Comparison of ENCODE assay signal across 8 cellular contexts in the genomic region with DNA sequence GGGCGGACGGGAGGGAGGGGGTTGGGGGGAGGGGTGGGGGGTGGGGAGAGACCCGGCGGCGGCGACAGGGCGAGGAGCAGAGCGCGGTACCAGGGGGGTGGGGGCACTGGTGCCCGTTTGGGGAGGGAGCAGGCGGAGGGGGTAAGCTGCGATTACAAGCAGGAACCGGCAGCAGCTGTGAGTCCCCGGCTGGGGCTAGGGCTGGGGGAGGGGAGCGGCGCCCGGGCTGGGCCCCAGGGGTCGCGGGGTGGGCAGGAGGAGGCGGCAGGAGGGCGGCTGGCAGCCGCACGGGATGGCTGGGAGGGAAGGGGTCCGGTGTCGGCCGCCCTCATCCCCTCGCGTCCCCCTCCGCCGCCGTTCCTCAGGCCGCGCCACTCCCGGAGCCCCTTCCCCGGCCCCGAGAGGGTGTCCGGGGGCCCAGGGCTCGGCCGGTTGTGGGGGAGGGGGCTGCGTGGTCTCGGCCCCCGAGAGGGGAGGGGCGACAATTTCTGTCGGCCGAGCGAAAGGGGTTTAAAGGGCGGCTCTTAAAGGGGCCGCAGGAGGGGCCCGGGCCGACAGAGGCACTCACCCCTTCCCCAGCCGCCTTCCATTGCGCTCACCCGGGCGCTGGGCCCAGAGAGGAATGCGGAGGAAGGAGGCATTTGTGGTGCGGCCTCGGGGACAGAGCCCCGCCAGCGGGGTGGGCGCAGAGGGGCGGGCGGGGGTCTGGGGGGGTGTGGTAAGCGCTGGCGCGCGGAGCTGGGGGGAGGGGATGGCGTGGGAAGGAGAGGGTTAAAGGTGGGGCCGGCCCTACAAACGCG. TPM values are rescaled to one million over a fixed set of nuclear protein-coding genes. Genes with fewer than 3 reads are reported as not detected.
A peak's percentile ranks its signal among the peaks of the same experiment; 100 is the strongest.
DNase-seq lines count a peak whose midpoint lies in the region; ATAC-seq and TF ChIP-seq lines count a peak whose summit lies in the region.

A gene with protein sequence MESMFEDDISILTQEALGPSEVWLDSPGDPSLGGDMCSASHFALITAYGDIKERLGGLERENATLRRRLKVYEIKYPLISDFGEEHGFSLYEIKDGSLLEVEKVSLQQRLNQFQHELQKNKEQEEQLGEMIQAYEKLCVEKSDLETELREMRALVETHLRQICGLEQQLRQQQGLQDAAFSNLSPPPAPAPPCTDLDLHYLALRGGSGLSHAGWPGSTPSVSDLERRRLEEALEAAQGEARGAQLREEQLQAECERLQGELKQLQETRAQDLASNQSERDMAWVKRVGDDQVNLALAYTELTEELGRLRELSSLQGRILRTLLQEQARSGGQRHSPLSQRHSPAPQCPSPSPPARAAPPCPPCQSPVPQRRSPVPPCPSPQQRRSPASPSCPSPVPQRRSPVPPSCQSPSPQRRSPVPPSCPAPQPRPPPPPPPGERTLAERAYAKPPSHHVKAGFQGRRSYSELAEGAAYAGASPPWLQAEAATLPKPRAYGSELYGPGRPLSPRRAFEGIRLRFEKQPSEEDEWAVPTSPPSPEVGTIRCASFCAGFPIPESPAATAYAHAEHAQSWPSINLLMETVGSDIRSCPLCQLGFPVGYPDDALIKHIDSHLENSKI (plus strand): TSS at position 144 of the 800 bp plus-strand sequence. CDS start 1,952 bp downstream, outside the sequence.

- no peaks in the 10 kb centered on the region for H3K36me3 ChIP-seq in ovary

- no peaks in the 10 kb centered on the region for H3K27me3 ChIP-seq in ovary

- TF ChIP-seq EP300 in ovary (IDR thresholded peaks at IDR 0.05), result no peak

- peak within 1 kb of the TSS; percentile 79 for H3K4me3 Mint-ChIP-seq in activated CD4-positive, alpha-beta T cell treated with anti-CD3 and anti-CD28 coated beads for 36 hours
- peak within 1 kb of the TSS; percentile 99 for H3K4me3 Mint-ChIP-seq in activated naive CD4-positive, alpha-beta T cell treated with anti-CD3 and anti-CD28 coated beads, Interleukin-2, amount 50 U/mL, for 24 hours
- H3K4me3 Mint-ChIP-seq in glutamatergic neuron (ENCODE audit: unreplicated experiment), result peak within 1 kb of the TSS; percentile 99

- peak; percentile 76 for DNase-seq in activated CD4-positive, alpha-beta T cell treated with anti-CD3 and anti-CD28 coated beads for 36 hours
- DNase-seq in activated CD4-positive, alpha-beta T cell treated with anti-CD3 and anti-CD28 coated beads for 1 hour, result no peak
- DNase-seq in glutamatergic neuron, result peak; percentile 89
- DNase-seq in ovary, result peak; percentile 68 to 84 (median 82)
- no peak for DNase-seq in DMS153 (lab: John Stamatoyannopoulos, UW)

- ATAC-seq in activated CD4-positive, alpha-beta T cell treated with anti-CD3 and anti-CD28 coated beads for 36 hours, result peak; percentile 30
- no peak for ATAC-seq in GM19035 (IDR thresholded peaks at IDR 0.05; ENCODE audit: unreplicated experiment)

- H3K27ac ChIP-seq in ovary, result peak within 1 kb of the TSS; percentile 92 to 94

- peak within 1 kb of the TSS; percentile 89 for H3K27ac Mint-ChIP-seq in activated CD4-positive, alpha-beta T cell treated with anti-CD3 and anti-CD28 coated beads for 36 hours
- peak within 1 kb of the TSS; percentile 99 for H3K27ac Mint-ChIP-seq in activated naive CD4-positive, alpha-beta T cell treated with anti-CD3 and anti-CD28 coated beads, Interleukin-2, amount 50 U/mL, for 24 hours
- H3K27ac Mint-ChIP-seq in glutamatergic neuron (ENCODE audit: unreplicated experiment), result peak within 1 kb of the TSS; percentile 85

- no peak for TF ChIP-seq CTCF in glutamatergic neuron (IDR thresholded peaks at IDR 0.05; ENCODE audit: partially characterized antibody, unreplicated experiment)
- no peak for TF ChIP-seq CTCF in ovary (IDR thresholded peaks at IDR 0.05)

- no peak for TF ChIP-seq POLR2A in ovary (IDR thresholded peaks at IDR 0.05)

- H3K9me3 ChIP-seq in ovary, result no peaks in the 10 kb centered on the region

- H3K27me3 Mint-ChIP-seq in activated CD4-positive, alpha-beta T cell treated with anti-CD3 and anti-CD28 coated beads for 36 hours, result no peaks in the 10 kb centered on the region
- no peaks in the 10 kb centered on the region for H3K27me3 Mint-ChIP-seq in activated naive CD4-positive, alpha-beta T cell treated with anti-CD3 and anti-CD28 coated beads, Interleukin-2, amount 50 U/mL, for 24 hours
- peaks cover 6% of the 10 kb centered on the region for H3K27me3 Mint-ChIP-seq in glutamatergic neuron (ENCODE audit: unreplicated experiment)

- WGBS in ovary, 3 donors, result 0 to 1% (median 0%) methylated on average over 53 to 70 of the region's 70 CpGs

- peak within 1 kb of the TSS; percentile 58 for H3K4me3 ChIP-seq in ovary

- H3K9me3 Mint-ChIP-seq in activated CD4-positive, alpha-beta T cell treated with anti-CD3 and anti-CD28 coated beads for 36 hours (ENCODE audit: low read depth), result no peaks in the 10 kb centered on the region
- no peaks in the 10 kb centered on the region for H3K9me3 Mint-ChIP-seq in activated naive CD4-positive, alpha-beta T cell treated with anti-CD3 and anti-CD28 coated beads, Interleukin-2, amount 50 U/mL, for 24 hours
- peaks cover 7% of the 10 kb centered on the region for H3K9me3 Mint-ChIP-seq in glutamatergic neuron (ENCODE audit: unreplicated experiment)

- H3K4me1 Mint-ChIP-seq in activated CD4-positive, alpha-beta T cell treated with anti-CD3 and anti-CD28 coated beads for 36 hours, result peaks cover 66% of the 10 kb centered on the region
- H3K4me1 Mint-ChIP-seq in activated naive CD4-positive, alpha-beta T cell treated with anti-CD3 and anti-CD28 coated beads, Interleukin-2, amount 50 U/mL, for 24 hours, result peaks cover 54% of the 10 kb centered on the region
- H3K4me1 Mint-ChIP-seq in glutamatergic neuron (ENCODE audit: low read depth, unreplicated experiment), result peaks cover 19% of the 10 kb centered on the region

- CTCF ChIA-PET in activated CD4-positive, alpha-beta T cell treated with anti-CD3 and anti-CD28 coated beads for 36 hours (lab: Charles Lee), result interaction anchor here (1.5 to 1.7 kb wide), 2 partner anchors 16 to 24 kb away, joined by 4 to 5 read pairs; no protein-coding TSS in a partner anchor

- intact Hi-C loops in activated CD4-positive, alpha-beta T cell treated with anti-CD3 and anti-CD28 coated beads for 36 hours (cut with DNase I, micrococcal nuclease), result loop anchor here in 1 of 2 experiments (1.0 kb wide), 3 partner anchors 11 to 137 kb away; partner anchors contain the start of genes LRRC46 and MRPL10
- intact Hi-C loops in ovary (cut with DNase I), result no loop called here

- H3K4me1 ChIP-seq in ovary (ENCODE audit: insufficient read depth), result no peaks in the 10 kb centered on the region

- H3K36me3 Mint-ChIP-seq in activated CD4-positive, alpha-beta T cell treated with anti-CD3 and anti-CD28 coated beads for 36 hours (ENCODE audit: low read depth), result peaks cover 18% of the 10 kb centered on the region
- H3K36me3 Mint-ChIP-seq in activated naive CD4-positive, alpha-beta T cell treated with anti-CD3 and anti-CD28 coated beads, Interleukin-2, amount 50 U/mL, for 24 hours, result peaks cover 4% of the 10 kb centered on the region
- no peaks in the 10 kb centered on the region for H3K36me3 Mint-ChIP-seq in glutamatergic neuron (ENCODE audit: unreplicated experiment)

- POLR2A ChIA-PET in activated CD4-positive, alpha-beta T cell treated with anti-CD3 and anti-CD28 coated beads for 36 hours (lab: Charles Lee), result interaction anchor here (1.3 kb wide), 1 partner anchor 39 kb away, joined by 3 read pairs; the partner anchor contains the start of gene TBX21

TF ChIP-seq in PFSK-1, 5 proteins besides CTCF, POLR2A, EP300 and RAD21:
- no peak for TF ChIP-seq TAF1 (IDR thresholded peaks at IDR 0.05; ENCODE audit: borderline replicate concordance, insufficient read depth, low read length)
- peak; percentile 44 for TF ChIP-seq FOXP2 (optimal IDR thresholded peaks at IDR 0.05; ENCODE audit: borderline replicate concordance, extremely low read depth, extremely low read length, insufficient read depth)
- no peak for TF ChIP-seq REST (IDR thresholded peaks at IDR 0.05; ENCODE audit: insufficient read depth in 1 of 2, low read depth in 2 of 2, low read length in 2 of 2)
- no peak; the same call in none of the 2 replicates for TF ChIP-seq POLR2AphosphoS5 (IDR thresholded peaks at IDR 0.05; ENCODE audit: low read depth, low read length)
- 0 out of 2 replicates have a peak, but pooled peaks have one; percentile 37 for TF ChIP-seq SIN3A (IDR thresholded peaks at IDR 0.05; ENCODE audit: borderline replicate concordance, insufficient read depth, low read length)

RNA-seq across cellular contexts. Expression of the gene that starts here (rescaled TPM):
- 10 to 100 TPM; 21.8 to 23.1 TPM for total RNA-seq in activated CD4-positive, alpha-beta T cell treated with anti-CD3 and anti-CD28 coated beads for 36 hours
- 50.4 TPM for polyA plus RNA-seq in PFSK-1 (2012; ENCODE audit: insufficient read length, low read depth)
- total RNA-seq in glutamatergic neuron (ENCODE audit: unreplicated experiment), result 30.7 TPM
- total RNA-seq in ovary, result 10 to 100 TPM in 5 of 7 donors, 1 to 10 TPM in 2; 6.0 to 28.8 (median 22.8) TPM
- 10 to 100 TPM; 10.4 to 24.0 TPM for polyA plus RNA-seq in ovary

Comparison
In these comparisons a context has a peak if more than half of its experiments do, and no peak if none do; other contexts are left out.
1. DNase-seq: peak in activated CD4-positive, alpha-beta T cell treated with anti-CD3 and anti-CD28 coated beads for 36 hours (single experiment), glutamatergic neuron (single experiment) and ovary (5 of 5); none in activated CD4-positive, alpha-beta T cell treated with anti-CD3 and anti-CD28 coated beads for 1 hour (single experiment) and DMS153 (single experiment).
2. Peak in every context shown above with its lines, with median percentiles within 50 percentile points of each other: H3K27ac Mint-ChIP-seq and H3K4me3 Mint-ChIP-seq.